In genomic region chr6:32110632-32111031, GRCh38 we compare ENCODE assay signal across 1 cellular context.
TF ChIP-seq lines count a peak whose summit lies in the region.

No MANE protein-coding gene starts in this region.

TF ChIP-seq in GM12878, 131 proteins besides CTCF, POLR2A, EP300 and RAD21:
- TF ChIP-seq, protein P1, sequence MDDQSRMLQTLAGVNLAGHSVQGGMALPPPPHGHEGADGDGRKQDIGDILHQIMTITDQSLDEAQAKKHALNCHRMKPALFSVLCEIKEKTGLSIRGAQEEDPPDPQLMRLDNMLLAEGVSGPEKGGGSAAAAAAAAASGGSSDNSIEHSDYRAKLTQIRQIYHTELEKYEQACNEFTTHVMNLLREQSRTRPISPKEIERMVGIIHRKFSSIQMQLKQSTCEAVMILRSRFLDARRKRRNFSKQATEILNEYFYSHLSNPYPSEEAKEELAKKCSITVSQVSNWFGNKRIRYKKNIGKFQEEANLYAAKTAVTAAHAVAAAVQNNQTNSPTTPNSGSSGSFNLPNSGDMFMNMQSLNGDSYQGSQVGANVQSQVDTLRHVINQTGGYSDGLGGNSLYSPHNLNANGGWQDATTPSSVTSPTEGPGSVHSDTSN (IDR thresholded peaks at IDR 0.05; ENCODE audit: insufficient replicate concordance, low read depth, low read length), result no peak
- TF ChIP-seq PRDM15 (CRISPR knock-in tag; IDR thresholded peaks at IDR 0.05) (no peak), EGR1 (IDR thresholded peaks at IDR 0.05; ENCODE audit: borderline replicate concordance in 1 of 2, low read depth in 2 of 2, low read length in 2 of 2) (no peak), POLR2AphosphoS2 (IDR thresholded peaks at IDR 0.05; ENCODE audit: low read depth, low read length) (peak; percentile 11; the same call in 1 of the 2 replicates)
